ENCODE assay signal across 1 cellular context in genomic region chr18:54798186-54798585, GRCh38.
TF ChIP-seq lines count a peak whose summit lies in the region.

No MANE protein-coding gene starts in this region.

TF ChIP-seq in GM23338, 12 proteins besides CTCF, POLR2A, EP300 and RAD21:
- TF ChIP-seq NANOG (IDR thresholded peaks at IDR 0.05; ENCODE audit: borderline replicate concordance) (no peak), REST (IDR thresholded peaks at IDR 0.05; ENCODE audit: unreplicated experiment) (no peak), POLR2AphosphoS5 (IDR thresholded peaks at IDR 0.05; ENCODE audit: low read depth) (no peak), ETS1 (IDR thresholded peaks at IDR 0.05) (no peak)
TF ChIP-seq in GM23338: peak in this region for 0.
